Comparison of ENCODE assay signal across 29 cellular contexts in genomic region chr22:49727881-49728563, GRCh38.
"Had no signal": no experiment of that assay in that cellular context is flagged by ENCODE, and none has a peak within 500 bp of the region (broad histone marks: within the 10 kb centered on the region; RNA-seq: fewer than 3 reads in every experiment).

No MANE protein-coding gene starts in this region.

- ATAC-seq: activated CD8-positive, alpha-beta T cell treated with anti-CD3 and anti-CD28 coated beads for 36 hours; activated T-cell treated with anti-CD3 and anti-CD28 coated beads, Interleukin-2, amount 50 U/mL, for 4 hours; activated T-helper 17 cell treated with anti-CD3 and anti-CD28 coated beads, Interleukin-2, amount 50 U/mL, for 72 hours; effector memory CD8-positive, alpha-beta T cell; gastrocnemius medialis; left cardiac atrium; sciatic nerve; stimulated activated effector memory CD8-positive, alpha-beta T cell treated with anti-CD3 and anti-CD28 coated beads, Interleukin-12 subunit alpha, Interleukin-12 subunit beta, amount 100 ng/mL, for 72 hours had no signal

- H3K4me1 ChIP-seq: ascending aorta, gastrocnemius medialis, SJSA1 had no signal

- H3K36me3 ChIP-seq: ascending aorta, gastrocnemius medialis, neutrophil, SJSA1, thoracic aorta had no signal

- H3K4me2 ChIP-seq: hepatocyte had no signal

- H3K27ac ChIP-seq: ascending aorta, gastrocnemius medialis, hepatocyte, neutrophil, SJSA1, skin epidermis, thoracic aorta had no signal

- H2AFZ ChIP-seq: hepatocyte had no signal

- FAIRE-seq: keratinocyte had no signal

- DNase-seq: activated CD4-positive, alpha-beta T cell treated with anti-CD3 and anti-CD28 coated beads, Interleukin-2, amount 10 ng/mL, durations not matched to agents 24 days and 14 days; activated CD4-positive, CD25-positive, alpha-beta regulatory T cell treated with anti-CD3 and anti-CD28 coated beads, Interleukin-2, amount 50 U/mL, for 72 hours; activated CD8-positive, alpha-beta T cell treated with anti-CD3 and anti-CD28 coated beads for 36 hours; activated naive CD4-positive, alpha-beta T cell; activated T-cell treated with anti-CD3 and anti-CD28 coated beads, Interleukin-2, amount 50 U/mL, for 4 hours; cortex of kidney; effector memory CD8-positive, alpha-beta T cell; erythroblast; gastrocnemius medialis; glutamatergic neuron; left cardiac atrium; mammary epithelial cell; naive B cell; nephron progenitor cell; stimulated activated CD4-positive, alpha-beta T cell treated with anti-CD3 and anti-CD28 coated beads, Interleukin-12 subunit alpha, Interleukin-12 subunit beta, amount 100 ng/mL, for 4 hours; stimulated activated CD4-positive, alpha-beta T cell treated with anti-CD3 and anti-CD28 coated beads, Interleukin-4, amount 100 ng/mL, for 24 hours; SW 1271; T-helper 9 cell; trophoblast cell had no signal

- H3K4me3 ChIP-seq: ascending aorta, gastrocnemius medialis, hepatocyte, SJSA1, skin epidermis, thoracic aorta had no signal

- H3K9me3 ChIP-seq: gastrocnemius medialis, neutrophil, SJSA1, thoracic aorta had no signal

- H3K79me2 ChIP-seq: hepatocyte had no signal
